In the genomic region with DNA sequence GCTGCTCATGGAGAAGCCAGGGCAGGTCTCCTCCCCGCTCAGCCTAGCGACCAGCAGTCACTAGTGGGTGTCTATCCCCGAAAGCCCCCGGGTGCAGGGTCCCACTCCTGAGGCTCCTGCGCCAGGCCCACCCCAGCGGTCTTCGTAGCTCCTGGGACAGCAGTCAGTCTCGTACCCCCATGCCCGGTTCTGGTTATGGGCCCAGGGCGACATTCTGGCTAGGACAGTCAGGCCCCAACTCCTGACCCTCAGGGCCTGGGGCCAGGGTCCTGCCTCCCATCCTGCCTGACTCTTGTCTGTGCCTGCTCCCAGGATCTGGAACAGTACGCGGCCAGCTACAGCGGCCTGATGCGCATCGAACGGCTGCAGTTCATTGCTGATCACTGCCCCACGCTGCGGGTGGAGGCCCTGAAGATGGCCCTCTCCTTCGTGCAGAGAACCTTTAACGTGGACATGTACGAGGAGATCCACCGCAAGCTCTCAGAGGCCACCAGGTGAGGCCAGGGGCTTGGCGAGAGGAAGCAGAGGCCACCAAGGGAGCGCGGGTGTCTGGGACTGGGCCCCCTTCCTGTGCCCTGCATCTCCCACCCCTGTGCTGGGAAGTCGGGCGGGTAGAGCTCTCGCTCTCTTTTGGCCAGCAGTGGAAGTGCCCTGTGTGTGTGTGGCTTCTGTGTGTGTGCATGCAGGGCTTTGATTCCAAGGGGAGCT, we compare ENCODE assay signal across 15 cellular contexts. TPM values are rescaled to one million over a fixed set of nuclear protein-coding genes. Genes with fewer than 3 reads are reported as not detected.
DNase-seq lines count a peak whose midpoint lies in the region; ATAC-seq and TF ChIP-seq lines count a peak whose summit lies in the region.
"Had no signal": no experiment of that assay in that cellular context is flagged by ENCODE, and none has a peak within 500 bp of the region (broad histone marks: within the 10 kb centered on the region; RNA-seq: fewer than 3 reads in every experiment).

No MANE protein-coding gene starts in this region.

- TF ChIP-seq CTCF in MM.1S (IDR thresholded peaks at IDR 0.05; ENCODE audit: low read length) = no peak

- no peaks in the 10 kb centered on the region for H4K20me1 ChIP-seq in MM.1S (ENCODE audit: insufficient read depth, low read length)

- H3K9me2 ChIP-seq in MM.1S (replicated peaks; ENCODE audit: insufficient read depth, low read length) = no peaks in the 10 kb centered on the region

- H3K36me3 ChIP-seq in MM.1S (replicated peaks; ENCODE audit: insufficient read depth, low read length) = no peaks in the 10 kb centered on the region
- peaks cover 49 to 54% (median 51%) of the 10 kb centered on the region in 3 donors for H3K36me3 ChIP-seq in skeletal muscle tissue (ENCODE audit: control insufficient read depth in 3 of 3, insufficient read depth in 3 of 3, low read length in 3 of 3)

- no peaks in the 10 kb centered on the region for H3K9me3 ChIP-seq in MM.1S (replicated peaks; ENCODE audit: insufficient read depth, low read length)
- H3K9me3 ChIP-seq in skeletal muscle tissue (ENCODE audit: control insufficient read depth in 3 of 3, low read length in 3 of 3) = no peaks in the 10 kb centered on the region

- H3K4me2 ChIP-seq in MM.1S (ENCODE audit: low read depth, low read length) = peak overlapping the region; percentile 98; the same call in 1 of the 2 replicates

- peak overlapping the region; percentile 89 for H3K4me3 Mint-ChIP-seq in activated T-cell treated with anti-CD3 and anti-CD28 coated beads, Interleukin-2, amount 50 U/mL, for 24 hours
- H3K4me3 Mint-ChIP-seq in effector memory CD8-positive, alpha-beta T cell = peak overlapping the region; percentile 78 to 83

- no peaks in the 10 kb centered on the region; the same call in 1 of the 2 replicates for H3F3A ChIP-seq in MM.1S (ENCODE audit: insufficient read depth, low read length)

- peaks cover 24% of the 10 kb centered on the region for H3K4me1 Mint-ChIP-seq in activated T-cell treated with anti-CD3 and anti-CD28 coated beads, Interleukin-2, amount 50 U/mL, for 24 hours (ENCODE audit: low read depth)
- H3K4me1 Mint-ChIP-seq in effector memory CD8-positive, alpha-beta T cell (ENCODE audit: low read depth in 2 of 2) = peaks cover 5 to 22% of the 10 kb centered on the region in 2 donors

- DNase-seq in activated T-cell treated with anti-CD3 and anti-CD28 coated beads, Interleukin-2, amount 50 U/mL, for 24 hours = no peak
- DNase-seq in activated T-cell treated with anti-CD3 and anti-CD28 coated beads, Interleukin-2, amount 50 U/mL, for 48 hours = no peak
- DNase-seq in MM.1S (no peak), LoVo (ENCODE audit: low spot score) (no peak), SKM-1 treated with dmso at 0.1 percent for 144 hours (lab: John Stamatoyannopoulos, UW; ENCODE audit: unreplicated experiment) (no peak), NCI-H1417 (lab: John Stamatoyannopoulos, UW) (no peak)
- no peak for DNase-seq in effector memory CD8-positive, alpha-beta T cell
- DNase-seq: activated CD4-positive, alpha-beta T cell treated with anti-CD3 and anti-CD28 coated beads, Interleukin-2, amount 50 U/mL, for 1 hour; AML-193; islet precursor cell; nucleus accumbens; SHP77 treated with DMSO at 0.1 percent for 48 hours; stimulated activated CD4-positive, alpha-beta T cell treated with anti-CD3 and anti-CD28 coated beads, Interleukin-2, amount 100 ng/mL, for 24 hours; substantia nigra had no signal

- H3K36me3 Mint-ChIP-seq in activated T-cell treated with anti-CD3 and anti-CD28 coated beads, Interleukin-2, amount 50 U/mL, for 24 hours (ENCODE audit: low read depth) = peaks cover 58% of the 10 kb centered on the region
- peaks cover 11% of the 10 kb centered on the region for H3K36me3 Mint-ChIP-seq in effector memory CD8-positive, alpha-beta T cell (ENCODE audit: insufficient read depth)

- no peak for ATAC-seq in effector memory CD8-positive, alpha-beta T cell (replicated peaks)

- H3K4me1 ChIP-seq in MM.1S (ENCODE audit: low read length) (peaks cover 7% of the 10 kb centered on the region; the same call in 1 of the 2 replicates), skeletal muscle tissue (ENCODE audit: control insufficient read depth in 3 of 3, insufficient read depth in 3 of 3, low read length in 3 of 3) (peaks cover 25 to 35% (median 26%) of the 10 kb centered on the region in 3 donors)

- H3K79me2 ChIP-seq in MM.1S (ENCODE audit: low read length) = peaks cover 24% of the 10 kb centered on the region

- no peak overlapping the region for H2AFZ ChIP-seq in MM.1S (ENCODE audit: low read length)

- H3K27ac ChIP-seq in MM.1S (ENCODE audit: low read length) (no peak overlapping the region), skeletal muscle tissue (ENCODE audit: low read depth, low read length) (no peak overlapping the region)

- no peaks in the 10 kb centered on the region for H3K27me3 ChIP-seq in MM.1S (replicated peaks; ENCODE audit: insufficient read depth, low read length)
- no peaks in the 10 kb centered on the region for H3K27me3 ChIP-seq in skeletal muscle tissue (ENCODE audit: control insufficient read depth in 3 of 3, insufficient read depth in 3 of 3, low read length in 3 of 3)

- no peaks in the 10 kb centered on the region for H3K9me3 Mint-ChIP-seq in activated T-cell treated with anti-CD3 and anti-CD28 coated beads, Interleukin-2, amount 50 U/mL, for 24 hours
- H3K9me3 Mint-ChIP-seq in effector memory CD8-positive, alpha-beta T cell = no peaks in the 10 kb centered on the region

- H3K4me3 ChIP-seq in MM.1S (ENCODE audit: low read length) = no peak overlapping the region
- H3K4me3 ChIP-seq in skeletal muscle tissue (ENCODE audit: low read length in 3 of 3) = peak overlapping the region in 1 of 3 donors; percentile 83

- H3K9ac ChIP-seq in MM.1S (ENCODE audit: low read length) = no peak overlapping the region
- peak overlapping the region in 2 of 3 donors; percentile 1 to 25 for H3K9ac ChIP-seq in skeletal muscle tissue (ENCODE audit: low read depth in 1 of 3, low read length in 3 of 3)

- H3K27me3 Mint-ChIP-seq in activated T-cell treated with anti-CD3 and anti-CD28 coated beads, Interleukin-2, amount 50 U/mL, for 24 hours = no peaks in the 10 kb centered on the region
- no peaks in the 10 kb centered on the region for H3K27me3 Mint-ChIP-seq in effector memory CD8-positive, alpha-beta T cell

- H3K27ac Mint-ChIP-seq in activated T-cell treated with anti-CD3 and anti-CD28 coated beads, Interleukin-2, amount 50 U/mL, for 24 hours = peak overlapping the region; percentile 77
- no peak overlapping the region for H3K27ac Mint-ChIP-seq in effector memory CD8-positive, alpha-beta T cell

RNA-seq across cellular contexts. Expression of a gene that starts 2.0 kb away (rescaled TPM):
- 64.7 TPM for total RNA-seq in skeletal muscle tissue

RNA-seq across cellular contexts. Expression of a gene that starts 2.1 kb away (rescaled TPM):
- total RNA-seq in skeletal muscle tissue = 16.7 TPM

RNA-seq across cellular contexts. Expression of a gene that starts 11.9 kb away (rescaled TPM):
- total RNA-seq in skeletal muscle tissue = 24.5 TPM

RNA-seq across cellular contexts. Expression of a gene that starts 16.2 kb away (rescaled TPM):
- 20.4 TPM for total RNA-seq in skeletal muscle tissue

RNA-seq across cellular contexts. Expression of a gene that starts 22.2 kb away (rescaled TPM):
- 8.4 TPM for total RNA-seq in skeletal muscle tissue
